In genomic region chr1:165768513-165769394, GRCh38 we compare ENCODE assay signal across 8 cellular contexts. TPM values are rescaled to one million over a fixed set of nuclear protein-coding genes. Genes with fewer than 3 reads are reported as not detected.
DNase-seq lines count a peak whose midpoint lies in the region; ATAC-seq and TF ChIP-seq lines count a peak whose summit lies in the region.

Gene TMCO1, minus strand, starts transcription at chr1:165768868. Its CDS starts 117 bp downstream, at chr1:165768751.

- H3K27me3 ChIP-seq in adipocyte (replicated peaks; ENCODE audit: control insufficient read depth, insufficient read depth, low read length) (no peaks in the 10 kb centered on the region), cardiac muscle cell (no peaks in the 10 kb centered on the region), parathyroid adenoma (ENCODE audit: control insufficient read depth, insufficient read depth, low read length) (no peaks in the 10 kb centered on the region), tibial nerve (no peaks in the 10 kb centered on the region)

- H2AFZ ChIP-seq in parathyroid adenoma: peak within 1 kb of the TSS; percentile 96

- ATAC-seq in HG02763 (IDR thresholded peaks at IDR 0.05; ENCODE audit: unreplicated experiment): peak; percentile 99

- H3K9ac ChIP-seq in adipocyte (ENCODE audit: low read length) (peak within 1 kb of the TSS; percentile 92), parathyroid adenoma (peak within 1 kb of the TSS; percentile 19)

- H3K4me1 ChIP-seq in adipocyte (ENCODE audit: control insufficient read depth, insufficient read depth, low read length) (peaks cover 30% of the 10 kb centered on the region), cardiac muscle cell (ENCODE audit: low read depth) (peaks cover 7% of the 10 kb centered on the region), parathyroid adenoma (peaks cover 2% of the 10 kb centered on the region), tibial nerve (peaks cover 0 to 59% (median 18%) of the 10 kb centered on the region in 4 donors)

- WGBS in tibial nerve, 2 donors: 0% methylated on average over 46 to 56 of the region's 56 CpGs

- TF ChIP-seq CTCF in GM12874 (IDR thresholded peaks at IDR 0.05; ENCODE audit: insufficient read depth, low read depth, low read length) (peak; percentile 37; the same call in 1 of the 2 replicates), cardiac muscle cell (IDR thresholded peaks at IDR 0.05; ENCODE audit: low read depth, low read length) (peak; percentile 28), parathyroid adenoma (IDR thresholded peaks at IDR 0.05) (no peak), tibial nerve (IDR thresholded peaks at IDR 0.05) (peak in 2 of 5 experiments; percentile 16 to 28)

- H3K27ac ChIP-seq in cardiac muscle cell (peak within 1 kb of the TSS; percentile 97), parathyroid adenoma (peak within 1 kb of the TSS; percentile 68), tibial nerve (peak within 1 kb of the TSS; percentile 72 to 90 (median 88))

- TF ChIP-seq EP300 in tibial nerve (IDR thresholded peaks at IDR 0.05): peak; percentile 73 to 92

- peaks cover 6% of the 10 kb centered on the region for H3K79me2 ChIP-seq in parathyroid adenoma

- peak within 1 kb of the TSS; percentile 98 for H3K4me2 ChIP-seq in parathyroid adenoma (ENCODE audit: low read length)

- H3K36me3 ChIP-seq in adipocyte (ENCODE audit: control insufficient read depth, insufficient read depth, low read length, severe bottlenecking) (peaks cover 38% of the 10 kb centered on the region), cardiac muscle cell (peaks cover 4% of the 10 kb centered on the region), parathyroid adenoma (ENCODE audit: control insufficient read depth, insufficient read depth, low read length) (no peaks in the 10 kb centered on the region), tibial nerve (peaks cover 0 to 35% (median 0%) of the 10 kb centered on the region in 3 donors)

- peak within 1 kb of the TSS; percentile 94 for H3K4me3 ChIP-seq in adipocyte (ENCODE audit: low read length)
- peak within 1 kb of the TSS; percentile 77 for H3K4me3 ChIP-seq in cardiac muscle cell
- peak within 1 kb of the TSS; percentile 76 for H3K4me3 ChIP-seq in parathyroid adenoma (ENCODE audit: low read depth, low read length)
- peak within 1 kb of the TSS; percentile 61 to 78 (median 70) for H3K4me3 ChIP-seq in tibial nerve

- TF ChIP-seq POLR2A in tibial nerve (IDR thresholded peaks at IDR 0.05): peak; percentile 43 to 56

- peak; percentile 96 for DNase-seq in NCI-H1436 (lab: John Stamatoyannopoulos, UW)
- DNase-seq in T follicular helper cell (ENCODE audit: low read depth): peak; percentile 93
- peak; percentile 100 for DNase-seq in adipocyte (ENCODE audit: low read depth)
- peak; percentile 99 for DNase-seq in cardiac muscle cell (ENCODE audit: low read depth in 1 of 2, low spot score in 1 of 2)
- peak; percentile 86 to 96 for DNase-seq in tibial nerve (ENCODE audit: low spot score in 2 of 2)

- H3K9me3 ChIP-seq in adipocyte (ENCODE audit: control insufficient read depth, low read length): no peaks in the 10 kb centered on the region
- no peaks in the 10 kb centered on the region for H3K9me3 ChIP-seq in cardiac muscle cell (ENCODE audit: low read depth)
- no peaks in the 10 kb centered on the region for H3K9me3 ChIP-seq in parathyroid adenoma (ENCODE audit: control insufficient read depth, low read length)
- H3K9me3 ChIP-seq in tibial nerve: no peaks in the 10 kb centered on the region

RNA-seq across cellular contexts. Expression of gene TMCO1, which starts in this region (rescaled TPM):
- 32.5 and 37.6 TPM in 2 replicates for total RNA-seq in cardiac muscle cell
- 84.7 and 111 TPM in 2 replicates for polyA plus RNA-seq in cardiac muscle cell
- total RNA-seq in tibial nerve: 10 to 100 TPM; 31.5 to 65.5 (median 45.5) TPM

Comparison
In these comparisons a context has a peak if more than half of its experiments do, and no peak if none do; other contexts are left out.
1. Peak in every context shown above with its lines: DNase-seq, ATAC-seq, H3K4me3 ChIP-seq and H3K27ac ChIP-seq.